In the genomic region with DNA sequence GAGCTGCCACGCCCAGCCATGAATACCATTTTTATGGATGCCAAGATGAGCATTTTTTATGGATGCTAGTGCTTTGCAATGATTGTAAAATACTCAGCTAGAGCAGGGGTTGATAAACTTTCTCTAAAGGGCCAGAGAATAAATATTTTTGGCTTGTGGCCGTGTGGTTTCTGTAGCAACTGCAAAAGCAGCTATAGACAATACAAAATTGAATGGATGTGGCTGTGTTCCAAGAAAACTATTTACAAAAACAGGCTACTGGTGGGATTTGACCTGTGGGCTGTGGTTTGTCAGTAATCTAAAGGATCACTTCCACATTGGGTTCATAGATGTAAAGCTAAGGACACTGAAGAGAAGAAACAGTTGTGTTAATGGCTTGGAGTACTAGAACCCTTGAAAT, we compare ENCODE assay signal across 17 cellular contexts. TPM values are rescaled to one million over a fixed set of nuclear protein-coding genes. Genes with fewer than 3 reads are reported as not detected.
DNase-seq lines count a peak whose midpoint lies in the region; ATAC-seq and TF ChIP-seq lines count a peak whose summit lies in the region.
"Had no signal": no experiment of that assay in that cellular context is flagged by ENCODE, and none has a peak within 500 bp of the region (broad histone marks: within the 10 kb centered on the region; RNA-seq: fewer than 3 reads in every experiment).

No MANE protein-coding gene starts in this region.

- H4K20me1 ChIP-seq in IMR-90 (ENCODE audit: insufficient read depth, low read length): no peaks in the 10 kb centered on the region

- TF ChIP-seq CTCF in IMR-90 (conservative IDR thresholded peaks at IDR 0.05; ENCODE audit: low read depth, low read length) (no peak), retinal pigment epithelial cell (conservative IDR thresholded peaks at IDR 0.05; ENCODE audit: low read depth, low read length) (no peak), dorsolateral prefrontal cortex (IDR thresholded peaks at IDR 0.05 in 54 of 56, conservative IDR thresholded peaks at IDR 0.05 in 2 of 56; ENCODE audit: low read depth in 1 of 56, partially characterized antibody in 56 of 56) (no peak)

- DNase-seq in IMR-90: peak; percentile 16
- DNase-seq in NCI-H69 (lab: John Stamatoyannopoulos, UW): peak; percentile 64
- peak; percentile 13 for DNase-seq in fibroblast of gingiva (ENCODE audit: low read depth)
- peak; percentile 51 for DNase-seq in retinal pigment epithelial cell (ENCODE audit: low read depth)
- DNase-seq in aorta: no peak
- DNase-seq in dorsolateral prefrontal cortex: no peak
- DNase-seq: adrenal gland, Calu3, GF-D8, glutamatergic neuron, NCI-H2171 treated with DMSO at 0.1 percent for 48 hours, Right ventricle myocardium superior, spleen had no signal

- POLR2A ChIA-PET in IMR-90 (lab: Charles Lee; ENCODE audit: unreplicated experiment): no interaction called here

- TF ChIP-seq POLR2A in IMR-90 (IDR thresholded peaks at IDR 0.05; ENCODE audit: low read depth, low read length): no peak

- no peak overlapping the region for H2BK120ac ChIP-seq in IMR-90 (ENCODE audit: low read depth, low read length)

- H4K5ac ChIP-seq in IMR-90 (ENCODE audit: low read depth, low read length): no peak overlapping the region

- H4K8ac ChIP-seq in IMR-90 (ENCODE audit: low read depth in 2 of 2, low read length in 2 of 2): no peak overlapping the region

- no peak overlapping the region for H2BK15ac ChIP-seq in IMR-90 (ENCODE audit: low read depth, low read length)

- H3K27ac ChIP-seq in IMR-90 (ENCODE audit: insufficient read depth, low read length) (no peak overlapping the region), aorta (ENCODE audit: low read depth in 1 of 2, low read length in 2 of 2) (no peak overlapping the region), dorsolateral prefrontal cortex (no peak overlapping the region)
- H3K27ac ChIP-seq: adrenal gland, parathyroid adenoma, spleen, thoracic aorta had no signal

- H3K56ac ChIP-seq in IMR-90 (ENCODE audit: extremely low read depth, insufficient read depth, low read length): no peak overlapping the region

- H2BK20ac ChIP-seq in IMR-90 (ENCODE audit: low read depth, low read length): no peak overlapping the region

- no CpG with 5 or more reads among the region's 2 CpGs for WGBS in IMR-90 (ENCODE audit: extremely low coverage in 2 of 2, insufficient read length in 1 of 2), 2 experiments
- WGBS in aorta, 2 donors: 47 to 49% methylated on average over 2 of the region's 2 CpGs

- BruUV-seq in IMR-90 (replicated peaks; lab: Mats Ljungman, UMichigan): no TSS peak

- H3K4me2 ChIP-seq in IMR-90 (ENCODE audit: low read depth, low read length): no peak overlapping the region

- no peak for ATAC-seq in IMR-90 (ENCODE audit: low read depth)
- no peak for ATAC-seq in GM21786 (IDR thresholded peaks at IDR 0.05; ENCODE audit: unreplicated experiment)
- ATAC-seq in aorta (ENCODE audit: low FRiP score): no peak
- ATAC-seq: activated T-helper 17 cell treated with anti-CD3 and anti-CD28 coated beads, Interleukin-2, amount 50 U/mL, for 72 hours had no signal

- H3K4ac ChIP-seq in IMR-90 (ENCODE audit: low read depth, low read length): no peak overlapping the region

- H3K18ac ChIP-seq in IMR-90 (ENCODE audit: low read depth, low read length): no peak overlapping the region

- H3K36me3 ChIP-seq in IMR-90 (ENCODE audit: control insufficient read depth, insufficient read depth, low read length) (no peaks in the 10 kb centered on the region), aorta (ENCODE audit: control insufficient read depth in 1 of 2, insufficient read depth in 2 of 2, low read length in 1 of 2) (no peaks in the 10 kb centered on the region)
- H3K36me3 ChIP-seq: adrenal gland, spleen, thoracic aorta had no signal

- no peak overlapping the region for H2AK9ac ChIP-seq in IMR-90 (replicated peaks; ENCODE audit: low read depth, low read length, poor library complexity)

- H3K9me3 ChIP-seq in IMR-90 (ENCODE audit: control insufficient read depth, insufficient read depth, low read length) (no peaks in the 10 kb centered on the region), aorta (ENCODE audit: control insufficient read depth, low read length) (no peaks in the 10 kb centered on the region)
- H3K9me3 ChIP-seq: adrenal gland, spleen, thoracic aorta had no signal

- H3K23ac ChIP-seq in IMR-90 (ENCODE audit: low read depth, low read length): no peak overlapping the region

- no peaks in the 10 kb centered on the region for H3K79me1 ChIP-seq in IMR-90 (ENCODE audit: low read depth in 1 of 2, low read length in 2 of 2)

- H3K4me1 ChIP-seq in IMR-90 (ENCODE audit: control insufficient read depth, insufficient read depth, low read length): peaks cover 2% of the 10 kb centered on the region
- peaks cover 0 to 2% of the 10 kb centered on the region in 2 donors for H3K4me1 ChIP-seq in aorta (ENCODE audit: control insufficient read depth in 1 of 2, insufficient read depth in 2 of 2, low read length in 2 of 2)
- H3K4me1 ChIP-seq: parathyroid adenoma had no signal

- H2AFZ ChIP-seq in IMR-90 (replicated peaks; ENCODE audit: low read length, poor library complexity): no peak overlapping the region
- H2AFZ ChIP-seq: parathyroid adenoma had no signal

- no peak overlapping the region for H3K9ac ChIP-seq in IMR-90 (ENCODE audit: low read depth, low read length)
- H3K9ac ChIP-seq: parathyroid adenoma had no signal

- H4K91ac ChIP-seq in IMR-90 (ENCODE audit: insufficient read depth, low read depth, low read length): no peak overlapping the region

- in situ Hi-C loops in IMR-90 (cut with MboI; ENCODE audit: low sequenced_read_pairs): no loop called here

- no peak overlapping the region for H2BK5ac ChIP-seq in IMR-90 (ENCODE audit: low read depth, low read length, poor library complexity, severe bottlenecking)

- TF ChIP-seq RAD21 in IMR-90 (IDR thresholded peaks at IDR 0.05; ENCODE audit: low read length): no peak

- H3K27me3 ChIP-seq in IMR-90 (ENCODE audit: control insufficient read depth, insufficient read depth, low read length) (no peaks in the 10 kb centered on the region; the same call in 1 of the 2 replicates), aorta (ENCODE audit: control insufficient read depth in 1 of 2, insufficient read depth in 2 of 2, low read length in 1 of 2) (no peaks in the 10 kb centered on the region), dorsolateral prefrontal cortex (no peaks in the 10 kb centered on the region)
- H3K27me3 ChIP-seq: adrenal gland, spleen had no signal

- no peak overlapping the region for H3K4me3 ChIP-seq in IMR-90 (ENCODE audit: insufficient read depth, low read depth, low read length)
- H3K4me3 ChIP-seq in retinal pigment epithelial cell (ENCODE audit: low read length): no peak overlapping the region
- no peak overlapping the region for H3K4me3 ChIP-seq in aorta (ENCODE audit: low read length in 2 of 2)
- H3K4me3 ChIP-seq in dorsolateral prefrontal cortex: no peak overlapping the region
- H3K4me3 ChIP-seq: adrenal gland, spleen, thoracic aorta had no signal

- CTCF ChIA-PET in IMR-90 (lab: Yijun Ruan, JAX): interaction anchor here (0.6 kb wide), 1 partner anchor 288 kb away, joined by 3 read pairs; no protein-coding TSS in a partner anchor

- no peak overlapping the region for H3K14ac ChIP-seq in IMR-90 (replicated peaks; ENCODE audit: low read depth, low read length)

- peaks cover 2% of the 10 kb centered on the region; the same call in 1 of the 2 replicates for H3K9me1 ChIP-seq in IMR-90 (ENCODE audit: insufficient read depth, low read length)

- intact Hi-C loops in IMR-90 (cut with micrococcal nuclease) (no loop called here), aorta (cut with DNase I) (no loop called here), dorsolateral prefrontal cortex (cut with DNase I) (no loop called here)

- H2AK5ac ChIP-seq in IMR-90 (ENCODE audit: low read depth, low read length): no peak overlapping the region

- dilution Hi-C loops in IMR-90 (cut with HindIII; ENCODE audit: low sequenced_read_pairs, unreplicated experiment): no loop called here

TF ChIP-seq in IMR-90, 13 proteins besides CTCF, POLR2A, EP300 and RAD21:
- TF ChIP-seq CHD1 (IDR thresholded peaks at IDR 0.05; ENCODE audit: low read depth, low read length) (no peak), RCOR1 (IDR thresholded peaks at IDR 0.05; ENCODE audit: insufficient replicate concordance, low read length) (no peak), FOS (IDR thresholded peaks at IDR 0.05; ENCODE audit: low read depth, low read length) (no peak), CEBPB (IDR thresholded peaks at IDR 0.05; ENCODE audit: low read depth, low read length) (no peak), NFE2L2 (IDR thresholded peaks at IDR 0.05; ENCODE audit: low read depth, low read length) (no peak), BHLHE40 (IDR thresholded peaks at IDR 0.05; ENCODE audit: low read depth, low read length) (no peak), MAZ (IDR thresholded peaks at IDR 0.05; ENCODE audit: borderline replicate concordance, low read depth, low read length) (no peak), SMC3 (IDR thresholded peaks at IDR 0.05; ENCODE audit: low read depth, low read length) (no peak), MAFK (IDR thresholded peaks at IDR 0.05; ENCODE audit: low read depth, low read length) (no peak), RFX5 (IDR thresholded peaks at IDR 0.05; ENCODE audit: low read depth, low read length) (no peak)
- TF ChIP-seq, protein P1, sequence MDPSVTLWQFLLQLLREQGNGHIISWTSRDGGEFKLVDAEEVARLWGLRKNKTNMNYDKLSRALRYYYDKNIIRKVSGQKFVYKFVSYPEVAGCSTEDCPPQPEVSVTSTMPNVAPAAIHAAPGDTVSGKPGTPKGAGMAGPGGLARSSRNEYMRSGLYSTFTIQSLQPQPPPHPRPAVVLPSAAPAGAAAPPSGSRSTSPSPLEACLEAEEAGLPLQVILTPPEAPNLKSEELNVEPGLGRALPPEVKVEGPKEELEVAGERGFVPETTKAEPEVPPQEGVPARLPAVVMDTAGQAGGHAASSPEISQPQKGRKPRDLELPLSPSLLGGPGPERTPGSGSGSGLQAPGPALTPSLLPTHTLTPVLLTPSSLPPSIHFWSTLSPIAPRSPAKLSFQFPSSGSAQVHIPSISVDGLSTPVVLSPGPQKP (IDR thresholded peaks at IDR 0.05; ENCODE audit: borderline replicate concordance, low read depth, low read length): no peak
TF ChIP-seq in IMR-90: peak in this region for 0.

RNA-seq across cellular contexts. Expression of a gene that starts 56.0 kb away (rescaled TPM):
- 50.7 and 54.2 TPM in 2 replicates for total RNA-seq in IMR-90 (2012; rRNA removed)
- polyA plus RNA-seq in IMR-90 (2012; rRNA removed): 58.3 and 77.1 TPM in 2 replicates
- 42.1 and 51.2 TPM in 2 replicates for polyA plus RNA-seq in IMR-90 (2012; cell fraction: cytosol; rRNA removed)
- polyA plus RNA-seq in IMR-90 (2012; cell fraction: nucleus; rRNA removed; ENCODE audit: low replicate concordance): 33.2 and 38.4 TPM in 2 replicates
- total RNA-seq in aorta: 10 to 100 TPM; 30.2 to 37.5 TPM
- polyA plus RNA-seq in aorta: 10 to 100 TPM; 23.6 to 28.9 TPM
- 100 to 1,000 TPM in 5 of 120 experiments, 10 to 100 TPM in 115; 43.1 to 107 (median 76.9) TPM for total RNA-seq in dorsolateral prefrontal cortex

Comparison
In these comparisons a context has a peak if more than half of its experiments do, and no peak if none do; other contexts are left out.
1. DNase-seq: peak in IMR-90 (single experiment), NCI-H69 (single experiment), fibroblast of gingiva (single experiment) and retinal pigment epithelial cell (single experiment); none in aorta (0 of 2) and dorsolateral prefrontal cortex (0 of 10).